Comparison of ENCODE assay signal across 9 cellular contexts in genomic region chr2:239756392-239757153, GRCh38.
DNase-seq lines count a peak whose midpoint lies in the region; TF ChIP-seq lines count a peak whose summit lies in the region.
"Had no signal": no experiment of that assay in that cellular context is flagged by ENCODE, and none has a peak within 500 bp of the region (broad histone marks: within the 10 kb centered on the region; RNA-seq: fewer than 3 reads in every experiment).

No MANE protein-coding gene starts in this region.

- DNase-seq in Ammon's horn (ENCODE audit: low spot score) (peak; percentile 71), M059J (ENCODE audit: low read depth) (peak; percentile 24), cerebellum (ENCODE audit: low spot score) (peak; percentile 24), mesenchymal stem cell (peak; percentile 2), type B pancreatic cell (ENCODE audit: extremely low spot score, unreplicated experiment) (no peak), NOMO-1 treated with DMSO at 0.1 percent for 48 hours (lab: John Stamatoyannopoulos, UW; ENCODE audit: unreplicated experiment) (no peak), HuH-7 (ENCODE audit: low spot score) (no peak), cortex of kidney (lab: John Stamatoyannopoulos, UW) (no peak)

- H2AFZ ChIP-seq in mesenchymal stem cell (ENCODE audit: low read depth, low read length): no peak overlapping the region

- H3K4me3 ChIP-seq in mesenchymal stem cell (ENCODE audit: insufficient read depth in 1 of 2, low read depth in 1 of 2, low read length in 2 of 2): no peak overlapping the region

- no peak overlapping the region for H4K8ac ChIP-seq in mesenchymal stem cell (ENCODE audit: low read length)

- H3K36me3 Mint-ChIP-seq in type B pancreatic cell: no peaks in the 10 kb centered on the region

- no peak overlapping the region for H3K27ac ChIP-seq in mesenchymal stem cell (ENCODE audit: low read length, poor library complexity, severe bottlenecking)

- H3K4me2 ChIP-seq in mesenchymal stem cell (ENCODE audit: low read length, poor library complexity, severe bottlenecking): no peak overlapping the region

- H3K9me3 Mint-ChIP-seq in type B pancreatic cell: no peaks in the 10 kb centered on the region
- H3K9me3 Mint-ChIP-seq: activated T-helper 1 cell treated with anti-CD3 and anti-CD28 coated beads, Interleukin-12 subunit alpha, Interleukin-12 subunit beta, Interleukin-2, Interleukin-4 antibody, amounts not matched to agents 30 ng/mL and 10 ng/mL and 1 ng/mL, durations not matched to agents 14 hours and 24 hours and 36 hours had no signal

- H3K36me3 ChIP-seq in mesenchymal stem cell (ENCODE audit: control insufficient read depth in 1 of 2, insufficient read depth in 2 of 2, low read depth in 1 of 2, low read length in 2 of 2): no peaks in the 10 kb centered on the region

- no peak overlapping the region for H2BK12ac ChIP-seq in mesenchymal stem cell (ENCODE audit: low read length in 2 of 2)

- H3K27me3 ChIP-seq in mesenchymal stem cell (ENCODE audit: control insufficient read depth in 1 of 2, insufficient read depth in 1 of 2, low read length in 2 of 2): peaks cover 0 to 24% of the 10 kb centered on the region in 2 experiments

- no peak overlapping the region for H4K91ac ChIP-seq in mesenchymal stem cell (ENCODE audit: low read length)

- no peak overlapping the region for H3K23ac ChIP-seq in mesenchymal stem cell (ENCODE audit: low read length in 2 of 2)

- H2BK15ac ChIP-seq in mesenchymal stem cell (ENCODE audit: low read depth, poor library complexity, severe bottlenecking): no peak overlapping the region

- no peak overlapping the region for H3K27ac Mint-ChIP-seq in type B pancreatic cell
- H3K27ac Mint-ChIP-seq: activated T-helper 1 cell treated with anti-CD3 and anti-CD28 coated beads, Interleukin-12 subunit alpha, Interleukin-12 subunit beta, Interleukin-2, Interleukin-4 antibody, amounts not matched to agents 30 ng/mL and 10 ng/mL and 1 ng/mL, durations not matched to agents 14 hours and 24 hours and 36 hours had no signal

- H3K79me1 ChIP-seq in mesenchymal stem cell (replicated peaks; ENCODE audit: low read length, poor library complexity, severe bottlenecking): no peaks in the 10 kb centered on the region

- no peaks in the 10 kb centered on the region for H3K4me1 ChIP-seq in mesenchymal stem cell (ENCODE audit: control insufficient read depth, insufficient read depth, low read depth, low read length)

- peaks cover 13% of the 10 kb centered on the region for H3K27me3 Mint-ChIP-seq in type B pancreatic cell

- H3K9ac ChIP-seq in mesenchymal stem cell (ENCODE audit: low read length): no peak overlapping the region

- TF ChIP-seq CTCF in type B pancreatic cell (conservative IDR thresholded peaks at IDR 0.05): no peak

- H2AK5ac ChIP-seq in mesenchymal stem cell (ENCODE audit: low read length, severe bottlenecking): no peak overlapping the region

- H3K14ac ChIP-seq in mesenchymal stem cell (ENCODE audit: low read length in 2 of 2): no peak overlapping the region

- H3K18ac ChIP-seq in mesenchymal stem cell (ENCODE audit: low read depth in 1 of 2, low read length in 2 of 2): no peak overlapping the region

- WGBS in mesenchymal stem cell: 81% methylated on average over 22 of the region's 22 CpGs

- H3K4me3 Mint-ChIP-seq in type B pancreatic cell: no peak overlapping the region
- H3K4me3 Mint-ChIP-seq: activated T-helper 1 cell treated with anti-CD3 and anti-CD28 coated beads, Interleukin-12 subunit alpha, Interleukin-12 subunit beta, Interleukin-2, Interleukin-4 antibody, amounts not matched to agents 30 ng/mL and 10 ng/mL and 1 ng/mL, durations not matched to agents 14 hours and 24 hours and 36 hours had no signal

- no peak overlapping the region for H2BK120ac ChIP-seq in mesenchymal stem cell (ENCODE audit: low read depth, low read length)

- H2BK5ac ChIP-seq in mesenchymal stem cell (ENCODE audit: low read depth, low read length, poor library complexity, severe bottlenecking): no peak overlapping the region

- H3K4me1 Mint-ChIP-seq in type B pancreatic cell (ENCODE audit: unreplicated experiment): peaks cover 23% of the 10 kb centered on the region

- H3K9me3 ChIP-seq in mesenchymal stem cell (ENCODE audit: control insufficient read depth, low read length): peaks cover 11% of the 10 kb centered on the region

- H3K4ac ChIP-seq in mesenchymal stem cell (ENCODE audit: low read depth in 1 of 2, low read length in 2 of 2): no peak overlapping the region

Comparison
In these comparisons a context has a peak if more than half of its experiments do, and no peak if none do; other contexts are left out.
1. DNase-seq: peak in Ammon's horn (single experiment), M059J (single experiment), cerebellum (single experiment) and mesenchymal stem cell (single experiment); none in type B pancreatic cell (single experiment), NOMO-1 treated with DMSO at 0.1 percent for 48 hours (single experiment), HuH-7 (single experiment) and cortex of kidney (single experiment).